In genomic region chr15:77009176-77009575, GRCh38 we compare ENCODE assay signal across 26 cellular contexts. TPM values are rescaled to one million over a fixed set of nuclear protein-coding genes. Genes with fewer than 3 reads are reported as not detected.
A peak's percentile ranks its signal among the peaks of the same experiment; 100 is the strongest.
DNase-seq lines count a peak whose midpoint lies in the region; ATAC-seq lines count a peak whose summit lies in the region.
"Had no signal": no experiment of that assay in that cellular context is flagged by ENCODE, and none has a peak within 500 bp of the region (broad histone marks: within the 10 kb centered on the region; RNA-seq: fewer than 3 reads in every experiment).

No MANE protein-coding gene starts in this region.

- no peaks in the 10 kb centered on the region for H3K27me3 Mint-ChIP-seq in activated T-helper 1 cell treated with anti-CD3 and anti-CD28 coated beads, Interleukin-12 subunit alpha, Interleukin-12 subunit beta, Interleukin-2, Interleukin-4 antibody, amounts not matched to agents 30 ng/mL and 10 ng/mL and 1 ng/mL, durations not matched to agents 14 hours and 24 hours and 36 hours (ENCODE audit: insufficient read depth)
- no peaks in the 10 kb centered on the region for H3K27me3 Mint-ChIP-seq in naive B cell

- H3K4me3 Mint-ChIP-seq in activated T-helper 1 cell treated with anti-CD3 and anti-CD28 coated beads, Interleukin-12 subunit alpha, Interleukin-12 subunit beta, Interleukin-2, Interleukin-4 antibody, amounts not matched to agents 30 ng/mL and 10 ng/mL and 1 ng/mL, durations not matched to agents 14 hours and 24 hours and 36 hours: no peak overlapping the region
- H3K4me3 Mint-ChIP-seq in naive B cell: peak overlapping the region in 1 of 8 donors; percentile 79
- H3K4me3 Mint-ChIP-seq: nephron had no signal

- H3K27ac Mint-ChIP-seq in activated T-helper 1 cell treated with anti-CD3 and anti-CD28 coated beads, Interleukin-12 subunit alpha, Interleukin-12 subunit beta, Interleukin-2, Interleukin-4 antibody, amounts not matched to agents 30 ng/mL and 10 ng/mL and 1 ng/mL, durations not matched to agents 14 hours and 24 hours and 36 hours: peak overlapping the region; percentile 48
- peak overlapping the region in 4 of 6 donors; percentile 10 to 69 (median 43) for H3K27ac Mint-ChIP-seq in naive B cell
- peak overlapping the region in 1 of 2 donors; percentile 60 for H3K27ac Mint-ChIP-seq in activated naive CD4-positive, alpha-beta T cell treated with anti-CD3 and anti-CD28 coated beads, Interleukin-2, amount 50 U/mL, for 72 hours
- H3K27ac Mint-ChIP-seq: nephron had no signal

- ATAC-seq in Right ventricle myocardium superior (ENCODE audit: poor library complexity): no peak
- no peak for ATAC-seq in Right ventricle myocardium inferior
- ATAC-seq in naive B cell (ENCODE audit: low read depth in 2 of 2): no peak
- no peak for ATAC-seq in GM18858 (IDR thresholded peaks at IDR 0.05; ENCODE audit: unreplicated experiment)
- no peak for ATAC-seq in activated naive CD4-positive, alpha-beta T cell treated with anti-CD3 and anti-CD28 coated beads, Interleukin-2, amount 50 U/mL, for 72 hours
- ATAC-seq: K562, pancreas had no signal

- H3K36me3 Mint-ChIP-seq in activated T-helper 1 cell treated with anti-CD3 and anti-CD28 coated beads, Interleukin-12 subunit alpha, Interleukin-12 subunit beta, Interleukin-2, Interleukin-4 antibody, amounts not matched to agents 30 ng/mL and 10 ng/mL and 1 ng/mL, durations not matched to agents 14 hours and 24 hours and 36 hours (ENCODE audit: low read depth): peaks cover 55% of the 10 kb centered on the region
- H3K36me3 Mint-ChIP-seq in naive B cell: peaks cover 0 to 5% of the 10 kb centered on the region in 2 donors
- H3K36me3 Mint-ChIP-seq in activated naive CD4-positive, alpha-beta T cell treated with anti-CD3 and anti-CD28 coated beads, Interleukin-2, amount 50 U/mL, for 72 hours: peaks cover 3 to 40% of the 10 kb centered on the region in 2 donors

- intact Hi-C loops in Right ventricle myocardium superior (cut with DNase I) (no loop called here), Right ventricle myocardium inferior (cut with DNase I) (no loop called here)
- intact Hi-C loops in activated T-helper 1 cell treated with anti-CD3 and anti-CD28 coated beads, Interleukin-12 subunit alpha, Interleukin-12 subunit beta, Interleukin-2, Interleukin-4 antibody, amounts not matched to agents 30 ng/mL and 10 ng/mL and 1 ng/mL, durations not matched to agents 14 hours and 24 hours and 36 hours (cut with micrococcal nuclease): no loop called here

- peak; percentile 17 for DNase-seq in Right ventricle myocardium superior
- no peak for DNase-seq in Right ventricle myocardium inferior (ENCODE audit: missing footprints)
- no peak for DNase-seq in activated T-helper 1 cell treated with anti-CD3 and anti-CD28 coated beads, Interleukin-12 subunit alpha, Interleukin-12 subunit beta, Interleukin-2, Interleukin-4 antibody, amounts not matched to agents 30 ng/mL and 10 ng/mL and 1 ng/mL, durations not matched to agents 14 hours and 24 hours and 36 hours (ENCODE audit: low spot score)
- no peak for DNase-seq in naive B cell
- no peak for DNase-seq in NOMO-1 (lab: John Stamatoyannopoulos, UW; ENCODE audit: unreplicated experiment in 2 of 2)
- DNase-seq in activated naive CD4-positive, alpha-beta T cell treated with anti-CD3 and anti-CD28 coated beads, Interleukin-2, amount 50 U/mL, for 72 hours (ENCODE audit: low spot score in 2 of 2): no peak
- DNase-seq: ACHN; activated CD4-positive, alpha-beta T cell treated with anti-CD3 and anti-CD28 coated beads for 4 hours; body of pancreas; left ventricle myocardium inferior; NCI-H1105 treated with DMSO at 0.1 percent for 48 hours; NCI-H1930; NCI-H69; pancreas; small intestine; stimulated activated CD4-positive, alpha-beta T cell treated with anti-CD3 and anti-CD28 coated beads, Interleukin-1b, Interleukin-23, amount 100 ng/mL, for 48 hours; stimulated activated CD8-positive, alpha-beta memory T cell treated with anti-CD3 and anti-CD28 coated beads, Interleukin-4, amount 100 ng/mL, for 48 hours; T-helper 2 cell; transverse colon had no signal

- peaks cover 83% of the 10 kb centered on the region for H3K4me1 Mint-ChIP-seq in activated T-helper 1 cell treated with anti-CD3 and anti-CD28 coated beads, Interleukin-12 subunit alpha, Interleukin-12 subunit beta, Interleukin-2, Interleukin-4 antibody, amounts not matched to agents 30 ng/mL and 10 ng/mL and 1 ng/mL, durations not matched to agents 14 hours and 24 hours and 36 hours (ENCODE audit: low read depth)
- peaks cover 57 to 70% (median 61%) of the 10 kb centered on the region in 3 donors for H3K4me1 Mint-ChIP-seq in naive B cell
- H3K4me1 Mint-ChIP-seq: nephron had no signal

- no peaks in the 10 kb centered on the region for H3K9me3 Mint-ChIP-seq in activated T-helper 1 cell treated with anti-CD3 and anti-CD28 coated beads, Interleukin-12 subunit alpha, Interleukin-12 subunit beta, Interleukin-2, Interleukin-4 antibody, amounts not matched to agents 30 ng/mL and 10 ng/mL and 1 ng/mL, durations not matched to agents 14 hours and 24 hours and 36 hours
- H3K9me3 Mint-ChIP-seq in naive B cell: peaks cover 0 to under 1% (median 0%) of the 10 kb centered on the region in 7 donors
- peaks cover 2 to 5% of the 10 kb centered on the region in 2 donors for H3K9me3 Mint-ChIP-seq in activated naive CD4-positive, alpha-beta T cell treated with anti-CD3 and anti-CD28 coated beads, Interleukin-2, amount 50 U/mL, for 72 hours

RNA-seq across cellular contexts. Expression of gene PSTPIP1, which starts 14.2 kb away (rescaled TPM):
- total RNA-seq in Right ventricle myocardium superior (5.0 TPM), Right ventricle myocardium inferior (4.5 TPM)
- total RNA-seq in activated T-helper 1 cell treated with anti-CD3 and anti-CD28 coated beads, Interleukin-12 subunit alpha, Interleukin-12 subunit beta, Interleukin-2, Interleukin-4 antibody, amounts not matched to agents 30 ng/mL and 10 ng/mL and 1 ng/mL, durations not matched to agents 14 hours and 24 hours and 36 hours: 218 and 226 TPM in 2 replicates
- 10 to 100 TPM; 15.6 to 34.1 (median 24.1) TPM for polyA plus RNA-seq in naive B cell (ENCODE audit: low read depth in 6 of 6)
- total RNA-seq in activated naive CD4-positive, alpha-beta T cell treated with anti-CD3 and anti-CD28 coated beads, Interleukin-2, amount 50 U/mL, for 72 hours: 100 to 1,000 TPM in 1 of 2 donors, 10 to 100 TPM in 1; 95.5 to 149 TPM
- total RNA-seq: glomerular endothelial cell, K562, M059J, SK-MEL-5 had no signal
- polyA plus RNA-seq: BJ, K562 had no signal

Comparison
In these comparisons a context has a peak if more than half of its experiments do, and no peak if none do; other contexts are left out.
1. RNA of gene PSTPIP1, which starts 14.2 kb away (total RNA-seq): 218 to 226 TPM in activated T-helper 1 cell treated with anti-CD3 and anti-CD28 coated beads, Interleukin-12 subunit alpha, Interleukin-12 subunit beta, Interleukin-2, Interleukin-4 antibody, amounts not matched to agents 30 ng/mL and 10 ng/mL and 1 ng/mL, durations not matched to agents 14 hours and 24 hours and 36 hours and 95.5 to 149 TPM in activated naive CD4-positive, alpha-beta T cell treated with anti-CD3 and anti-CD28 coated beads, Interleukin-2, amount 50 U/mL, for 72 hours; 5.0 TPM in Right ventricle myocardium superior (single experiment) and 4.5 TPM in Right ventricle myocardium inferior (single experiment); every median in the first group is over 10 times any median in the second.